In genomic region chr6:52415917-52416628, GRCh38 we compare ENCODE assay signal across 1 cellular context.
TF ChIP-seq lines count a peak whose summit lies in the region.

No MANE protein-coding gene starts in this region.

TF ChIP-seq in IMR-90, 13 proteins besides CTCF, POLR2A, EP300 and RAD21 (continued from another document):
- peak; percentile 90 for TF ChIP-seq USF2 (IDR thresholded peaks at IDR 0.05; ENCODE audit: low read depth, low read length)
- no peak for TF ChIP-seq MXI1 (IDR thresholded peaks at IDR 0.05; ENCODE audit: borderline replicate concordance, low read depth, low read length)
